Comparison of ENCODE assay signal across 8 cellular contexts in genomic region chr3:151460774-151461450, GRCh38. TPM values are rescaled to one million over a fixed set of nuclear protein-coding genes. Genes with fewer than 3 reads are reported as not detected.
DNase-seq lines count a peak whose midpoint lies in the region; ATAC-seq, FAIRE-seq and TF ChIP-seq lines count a peak whose summit lies in the region.

Gene IGSF10, minus strand, starts transcription at chr3:151461061. Its CDS starts 2,352 bp downstream, at chr3:151458709.

- no peak within 1 kb of the TSS for H4K91ac ChIP-seq in neuronal stem cell (ENCODE audit: low read depth, low read length, poor library complexity)

- H3K27me3 ChIP-seq in BJ (ENCODE audit: control insufficient read depth, insufficient read depth, low read length) (peaks cover 14% of the 10 kb centered on the region), neuronal stem cell (ENCODE audit: control insufficient read depth in 3 of 3, insufficient read depth in 3 of 3, low read depth in 1 of 3, low read length in 3 of 3) (peaks cover 0 to 51% (median 5%) of the 10 kb centered on the region in 3 experiments)

- H3K23ac ChIP-seq in neuronal stem cell (ENCODE audit: low read depth, low read length, poor library complexity): no peak within 1 kb of the TSS

- DNase-seq in BJ (ENCODE audit: low read depth) (no peak), NCI-H2227 (lab: John Stamatoyannopoulos, UW; ENCODE audit: unreplicated experiment) (peak; percentile 3), fibroblast of pulmonary artery (ENCODE audit: low read depth) (peak; percentile 7), neuronal stem cell (ENCODE audit: low spot score) (peak; percentile 14), GM19239 (ENCODE audit: insufficient read length, low spot score) (no peak)
- no peak for DNase-seq in activated CD8-positive, alpha-beta T cell treated with anti-CD3 and anti-CD28 coated beads for 36 hours

- H2BK120ac ChIP-seq in neuronal stem cell (ENCODE audit: low read depth, low read length): no peak within 1 kb of the TSS

- no peak within 1 kb of the TSS for H2BK12ac ChIP-seq in neuronal stem cell (ENCODE audit: low read length)

- H3K27me3 Mint-ChIP-seq in activated CD8-positive, alpha-beta T cell treated with anti-CD3 and anti-CD28 coated beads for 36 hours: peaks cover 8% of the 10 kb centered on the region

- no peak for ATAC-seq in activated CD8-positive, alpha-beta T cell treated with anti-CD3 and anti-CD28 coated beads for 36 hours
- ATAC-seq in GM18502 (IDR thresholded peaks at IDR 0.05; ENCODE audit: poor library complexity, unreplicated experiment) (no peak), HG03045 (IDR thresholded peaks at IDR 0.05; ENCODE audit: unreplicated experiment) (no peak)

- FAIRE-seq in GM19239 (lab: Jason Lieb, UNC): no peak

- H2BK5ac ChIP-seq in neuronal stem cell (ENCODE audit: low read length): no peak within 1 kb of the TSS

- no peaks in the 10 kb centered on the region for H3K4me1 ChIP-seq in neuronal stem cell (ENCODE audit: control insufficient read depth in 2 of 2, insufficient read depth in 1 of 2, low read depth in 1 of 2, low read length in 2 of 2)

- H2AFZ ChIP-seq in neuronal stem cell (ENCODE audit: low read length): peak within 1 kb of the TSS; percentile 85

- peak within 1 kb of the TSS; percentile 91 for H3K4me2 ChIP-seq in neuronal stem cell (ENCODE audit: insufficient read depth, low read length, poor library complexity, severe bottlenecking)

- H3K4me3 ChIP-seq in BJ (ENCODE audit: low read depth, low read length) (peak within 1 kb of the TSS; percentile 40), fibroblast of pulmonary artery (replicated peaks; ENCODE audit: low read depth, low read length) (peak within 1 kb of the TSS; percentile 61), neuronal stem cell (ENCODE audit: low read length in 2 of 2) (peak within 1 kb of the TSS in 1 of 2 donors; percentile 79)

- H3K27ac ChIP-seq in neuronal stem cell (replicated peaks; ENCODE audit: low read length): no peak within 1 kb of the TSS

- no peak within 1 kb of the TSS for H3K27ac Mint-ChIP-seq in activated CD8-positive, alpha-beta T cell treated with anti-CD3 and anti-CD28 coated beads for 36 hours

- no peak within 1 kb of the TSS for H3K9ac ChIP-seq in neuronal stem cell (ENCODE audit: low read depth, low read length, poor library complexity)

- WGBS in neuronal stem cell (ENCODE audit: extremely low coverage in 2 of 2, insufficient read length in 2 of 2, insufficient replicate concordance in 1 of 2), 2 donors: no CpG with 5 or more reads among the region's 40 CpGs

- peak within 1 kb of the TSS; percentile 75 for H2BK15ac ChIP-seq in neuronal stem cell (ENCODE audit: low read length)

- H3K36me3 ChIP-seq in BJ (ENCODE audit: control insufficient read depth, insufficient read depth, low read length) (no peaks in the 10 kb centered on the region), neuronal stem cell (replicated peaks in 1 of 2; ENCODE audit: control insufficient read depth in 2 of 2, insufficient read depth in 2 of 2, low read length in 2 of 2) (no peaks in the 10 kb centered on the region)

- H3K79me1 ChIP-seq in neuronal stem cell (ENCODE audit: low read depth, low read length): no peaks in the 10 kb centered on the region

- intact Hi-C loops in activated CD8-positive, alpha-beta T cell treated with anti-CD3 and anti-CD28 coated beads for 36 hours (cut with micrococcal nuclease): loop anchor here (10.0 kb wide), 1 partner anchor 374 kb away; no protein-coding TSS in a partner anchor

- POLR2A ChIA-PET in BJ (lab: Charles Lee): interaction anchor here (0.6 to 0.7 kb wide), 2 partner anchors 115 to 487 kb away, joined by 3 read pairs; no protein-coding TSS in a partner anchor
- POLR2A ChIA-PET in activated CD8-positive, alpha-beta T cell treated with anti-CD3 and anti-CD28 coated beads for 36 hours (lab: Charles Lee): no interaction called here

- H3K9me3 ChIP-seq in neuronal stem cell (replicated peaks in 1 of 2; ENCODE audit: control insufficient read depth in 2 of 2, insufficient read depth in 1 of 2, low read depth in 1 of 2, low read length in 2 of 2): no peaks in the 10 kb centered on the region

- H2AK5ac ChIP-seq in neuronal stem cell (ENCODE audit: low read depth, low read length): no peak within 1 kb of the TSS

- TF ChIP-seq CTCF in BJ (IDR thresholded peaks at IDR 0.05; ENCODE audit: insufficient read depth, low read depth, low read length) (no peak), fibroblast of pulmonary artery (IDR thresholded peaks at IDR 0.05; ENCODE audit: low read length, missing control alignments) (no peak)
- TF ChIP-seq CTCF in activated CD8-positive, alpha-beta T cell treated with anti-CD3 and anti-CD28 coated beads for 36 hours (IDR thresholded peaks at IDR 0.05): no peak

- H3K36me3 Mint-ChIP-seq in activated CD8-positive, alpha-beta T cell treated with anti-CD3 and anti-CD28 coated beads for 36 hours (ENCODE audit: low read depth): no peaks in the 10 kb centered on the region

- CTCF ChIA-PET in BJ (lab: Yijun Ruan, JAX): no interaction called here
- CTCF ChIA-PET in activated CD8-positive, alpha-beta T cell treated with anti-CD3 and anti-CD28 coated beads for 36 hours (lab: Charles Lee): no interaction called here

- H3K4me1 Mint-ChIP-seq in activated CD8-positive, alpha-beta T cell treated with anti-CD3 and anti-CD28 coated beads for 36 hours (ENCODE audit: low read depth): peaks cover 2% of the 10 kb centered on the region

- no peak within 1 kb of the TSS for H4K8ac ChIP-seq in neuronal stem cell (ENCODE audit: low read depth, low read length)

- H3K4ac ChIP-seq in neuronal stem cell (ENCODE audit: low read length): no peak within 1 kb of the TSS

- H3K18ac ChIP-seq in neuronal stem cell (ENCODE audit: low read length): peak within 1 kb of the TSS; percentile 89

- H3K9me3 Mint-ChIP-seq in activated CD8-positive, alpha-beta T cell treated with anti-CD3 and anti-CD28 coated beads for 36 hours: no peaks in the 10 kb centered on the region

- no peak within 1 kb of the TSS for H3K4me3 Mint-ChIP-seq in activated CD8-positive, alpha-beta T cell treated with anti-CD3 and anti-CD28 coated beads for 36 hours

- H3K14ac ChIP-seq in neuronal stem cell (ENCODE audit: low read length): peak within 1 kb of the TSS; percentile 71

RNA-seq across cellular contexts. Expression of gene IGSF10, which starts in this region (rescaled TPM):
- 0.07 and 0.12 TPM in 2 replicates for polyA plus RNA-seq in BJ (2011; rRNA removed)
- polyA minus RNA-seq in BJ (2011; rRNA and poly(A)+ RNA removed): 0.09 and 0.10 TPM in 2 replicates
- polyA plus RNA-seq in neuronal stem cell (2013, experiment 1 of 2): 0.08 TPM
- 0.08 TPM for polyA plus RNA-seq in neuronal stem cell (2013, experiment 2 of 2)
- total RNA-seq in activated CD8-positive, alpha-beta T cell treated with anti-CD3 and anti-CD28 coated beads for 36 hours: not detected

Comparison
In these comparisons a context has a peak if more than half of its experiments do, and no peak if none do; other contexts are left out.
1. DNase-seq: peak in NCI-H2227 (single experiment), fibroblast of pulmonary artery (single experiment) and neuronal stem cell (single experiment); none in BJ (single experiment), activated CD8-positive, alpha-beta T cell treated with anti-CD3 and anti-CD28 coated beads for 36 hours (single experiment) and GM19239 (single experiment).